16 cellular contexts compared by ENCODE assay signal in genomic region chr14:94381149-94382030, GRCh38. TPM values are rescaled to one million over a fixed set of nuclear protein-coding genes. Genes with fewer than 3 reads are reported as not detected.
"Had no signal": no experiment of that assay in that cellular context is flagged by ENCODE, and none has a peak within 500 bp of the region (broad histone marks: within the 10 kb centered on the region; RNA-seq: fewer than 3 reads in every experiment).

No MANE protein-coding gene starts in this region.

- DNase-seq: central memory CD4-positive, alpha-beta T cell; cortex of kidney; effector memory CD8-positive, alpha-beta T cell; hippocampal formation; lower lobe of right lung; naive thymus-derived CD4-positive, alpha-beta T cell; stimulated activated CD4-positive, alpha-beta T cell treated with anti-CD3 and anti-CD28 coated beads, Interleukin-2, amount 100 ng/mL, for 24 hours; stimulated activated naive CD4-positive, alpha-beta T cell; T1000 had no signal

- H3K27ac Mint-ChIP-seq: effector memory CD8-positive, alpha-beta T cell; naive thymus-derived CD4-positive, alpha-beta T cell had no signal

- H3K36me3 Mint-ChIP-seq: naive thymus-derived CD4-positive, alpha-beta T cell had no signal

- H3K9me3 ChIP-seq: lower lobe of right lung, prostate gland had no signal

- H3K4me3 Mint-ChIP-seq: effector memory CD8-positive, alpha-beta T cell; naive thymus-derived CD4-positive, alpha-beta T cell had no signal

- H3K4me3 ChIP-seq: lower lobe of right lung, prostate gland had no signal

- H3K9me3 Mint-ChIP-seq: effector memory CD8-positive, alpha-beta T cell had no signal

- ATAC-seq: effector memory CD8-positive, alpha-beta T cell; lower lobe of right lung; naive thymus-derived CD4-positive, alpha-beta T cell; sciatic nerve had no signal

- H3K4me1 ChIP-seq: prostate gland had no signal

- H3K36me3 ChIP-seq: prostate gland had no signal

- H3K27ac ChIP-seq: lower lobe of right lung, prostate gland had no signal

RNA-seq across cellular contexts. Expression of gene SERPINA2, which starts 14.9 kb away (rescaled TPM):
- total RNA-seq: activated CD8-positive, alpha-beta memory T cell treated with anti-CD3 and anti-CD28 coated beads for 36 hours; epithelial cell of proximal tubule; lower lobe of right lung; naive thymus-derived CD4-positive, alpha-beta T cell; prostate gland; sciatic nerve; SK-MEL-5; temporal lobe; urinary bladder had no signal
- polyA plus RNA-seq: naive thymus-derived CD4-positive, alpha-beta T cell; urinary bladder had no signal

RNA-seq across cellular contexts. Expression of gene SERPINA6, which starts 58.3 kb away (rescaled TPM):
- total RNA-seq: activated CD8-positive, alpha-beta memory T cell treated with anti-CD3 and anti-CD28 coated beads for 36 hours; naive thymus-derived CD4-positive, alpha-beta T cell; prostate gland; sciatic nerve; SK-MEL-5; temporal lobe; urinary bladder had no signal
- polyA plus RNA-seq: naive thymus-derived CD4-positive, alpha-beta T cell had no signal
